1 cellular context compared by ENCODE assay signal in the genomic region with DNA sequence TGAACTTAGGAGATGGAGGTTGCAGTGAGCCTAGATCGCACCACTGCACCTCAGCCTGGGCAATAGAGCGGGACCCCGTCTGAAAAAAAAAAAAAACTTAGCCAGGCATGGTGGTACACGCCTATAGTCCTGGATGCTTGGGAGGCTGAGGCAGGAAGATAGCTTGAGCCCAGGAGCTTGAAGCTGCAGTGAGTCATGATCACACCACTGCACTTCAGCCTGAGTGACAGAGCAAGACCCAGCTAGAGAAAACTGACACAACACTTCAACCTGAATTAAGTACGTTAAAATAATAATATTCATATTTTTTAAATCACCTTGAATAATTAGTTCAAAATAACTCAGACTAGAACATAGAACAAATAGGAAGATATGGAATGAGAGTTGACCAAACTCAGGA.
TF ChIP-seq lines count a peak whose summit lies in the region.

No MANE protein-coding gene starts in this region.

TF ChIP-seq in K562, 482 proteins besides CTCF, POLR2A, EP300 and RAD21 (continued from another document):
- TF ChIP-seq, protein P1, sequence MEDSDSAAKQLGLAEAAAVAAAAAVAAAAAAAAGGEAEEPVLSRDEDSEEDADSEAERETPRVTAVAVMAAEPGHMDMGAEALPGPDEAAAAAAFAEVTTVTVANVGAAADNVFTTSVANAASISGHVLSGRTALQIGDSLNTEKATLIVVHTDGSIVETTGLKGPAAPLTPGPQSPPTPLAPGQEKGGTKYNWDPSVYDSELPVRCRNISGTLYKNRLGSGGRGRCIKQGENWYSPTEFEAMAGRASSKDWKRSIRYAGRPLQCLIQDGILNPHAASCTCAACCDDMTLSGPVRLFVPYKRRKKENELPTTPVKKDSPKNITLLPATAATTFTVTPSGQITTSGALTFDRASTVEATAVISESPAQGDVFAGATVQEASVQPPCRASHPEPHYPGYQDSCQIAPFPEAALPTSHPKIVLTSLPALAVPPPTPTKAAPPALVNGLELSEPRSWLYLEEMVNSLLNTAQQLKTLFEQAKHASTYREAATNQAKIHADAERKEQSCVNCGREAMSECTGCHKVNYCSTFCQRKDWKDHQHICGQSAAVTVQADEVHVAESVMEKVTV (CRISPR knock-in tag; IDR thresholded peaks at IDR 0.05) = no peak
- TF ChIP-seq HDAC3 (IDR thresholded peaks at IDR 0.05; ENCODE audit: borderline replicate concordance, partially characterized antibody) (no peak), L3MBTL2 (IDR thresholded peaks at IDR 0.05) (no peak), FOSL1 (tag; conservative IDR thresholded peaks at IDR 0.05) (peak; percentile 30; the same call in 1 of the 2 replicates), HNRNPUL1 (IDR thresholded peaks at IDR 0.05; ENCODE audit: low read length) (no peak), SP2 (IDR thresholded peaks at IDR 0.05; ENCODE audit: extremely low read depth, low read depth, low read length, poor library complexity, severe bottlenecking) (no peak), CSDE1 (IDR thresholded peaks at IDR 0.05) (no peak), JUND (IDR thresholded peaks at IDR 0.05; ENCODE audit: borderline replicate concordance, low read depth, low read length) (peak; percentile 49; the same call in 1 of the 2 replicates), JUND (tag; IDR thresholded peaks at IDR 0.05; ENCODE audit: borderline replicate concordance, low read depth, low read length) (0 out of 3 replicates have a peak, but pooled peaks have one; percentile 15), CCAR2 (IDR thresholded peaks at IDR 0.05; ENCODE audit: low read depth, low read length) (no peak), MYNN (IDR thresholded peaks at IDR 0.05) (no peak), MYNN (CRISPR knock-in tag; IDR thresholded peaks at IDR 0.05) (no peak), OTX1 (CRISPR knock-in tag; IDR thresholded peaks at IDR 0.05) (no peak), NR2F6 (CRISPR knock-in tag; IDR thresholded peaks at IDR 0.05) (no peak), CBX3 (IDR thresholded peaks at IDR 0.05; ENCODE audit: borderline replicate concordance in 1 of 2, low read length in 2 of 2) (no peak)
- TF ChIP-seq, protein P2, sequence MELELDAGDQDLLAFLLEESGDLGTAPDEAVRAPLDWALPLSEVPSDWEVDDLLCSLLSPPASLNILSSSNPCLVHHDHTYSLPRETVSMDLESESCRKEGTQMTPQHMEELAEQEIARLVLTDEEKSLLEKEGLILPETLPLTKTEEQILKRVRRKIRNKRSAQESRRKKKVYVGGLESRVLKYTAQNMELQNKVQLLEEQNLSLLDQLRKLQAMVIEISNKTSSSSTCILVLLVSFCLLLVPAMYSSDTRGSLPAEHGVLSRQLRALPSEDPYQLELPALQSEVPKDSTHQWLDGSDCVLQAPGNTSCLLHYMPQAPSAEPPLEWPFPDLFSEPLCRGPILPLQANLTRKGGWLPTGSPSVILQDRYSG (tag; conservative IDR thresholded peaks at IDR 0.05; ENCODE audit: low read depth) = no peak
- TF ChIP-seq, protein P3, sequence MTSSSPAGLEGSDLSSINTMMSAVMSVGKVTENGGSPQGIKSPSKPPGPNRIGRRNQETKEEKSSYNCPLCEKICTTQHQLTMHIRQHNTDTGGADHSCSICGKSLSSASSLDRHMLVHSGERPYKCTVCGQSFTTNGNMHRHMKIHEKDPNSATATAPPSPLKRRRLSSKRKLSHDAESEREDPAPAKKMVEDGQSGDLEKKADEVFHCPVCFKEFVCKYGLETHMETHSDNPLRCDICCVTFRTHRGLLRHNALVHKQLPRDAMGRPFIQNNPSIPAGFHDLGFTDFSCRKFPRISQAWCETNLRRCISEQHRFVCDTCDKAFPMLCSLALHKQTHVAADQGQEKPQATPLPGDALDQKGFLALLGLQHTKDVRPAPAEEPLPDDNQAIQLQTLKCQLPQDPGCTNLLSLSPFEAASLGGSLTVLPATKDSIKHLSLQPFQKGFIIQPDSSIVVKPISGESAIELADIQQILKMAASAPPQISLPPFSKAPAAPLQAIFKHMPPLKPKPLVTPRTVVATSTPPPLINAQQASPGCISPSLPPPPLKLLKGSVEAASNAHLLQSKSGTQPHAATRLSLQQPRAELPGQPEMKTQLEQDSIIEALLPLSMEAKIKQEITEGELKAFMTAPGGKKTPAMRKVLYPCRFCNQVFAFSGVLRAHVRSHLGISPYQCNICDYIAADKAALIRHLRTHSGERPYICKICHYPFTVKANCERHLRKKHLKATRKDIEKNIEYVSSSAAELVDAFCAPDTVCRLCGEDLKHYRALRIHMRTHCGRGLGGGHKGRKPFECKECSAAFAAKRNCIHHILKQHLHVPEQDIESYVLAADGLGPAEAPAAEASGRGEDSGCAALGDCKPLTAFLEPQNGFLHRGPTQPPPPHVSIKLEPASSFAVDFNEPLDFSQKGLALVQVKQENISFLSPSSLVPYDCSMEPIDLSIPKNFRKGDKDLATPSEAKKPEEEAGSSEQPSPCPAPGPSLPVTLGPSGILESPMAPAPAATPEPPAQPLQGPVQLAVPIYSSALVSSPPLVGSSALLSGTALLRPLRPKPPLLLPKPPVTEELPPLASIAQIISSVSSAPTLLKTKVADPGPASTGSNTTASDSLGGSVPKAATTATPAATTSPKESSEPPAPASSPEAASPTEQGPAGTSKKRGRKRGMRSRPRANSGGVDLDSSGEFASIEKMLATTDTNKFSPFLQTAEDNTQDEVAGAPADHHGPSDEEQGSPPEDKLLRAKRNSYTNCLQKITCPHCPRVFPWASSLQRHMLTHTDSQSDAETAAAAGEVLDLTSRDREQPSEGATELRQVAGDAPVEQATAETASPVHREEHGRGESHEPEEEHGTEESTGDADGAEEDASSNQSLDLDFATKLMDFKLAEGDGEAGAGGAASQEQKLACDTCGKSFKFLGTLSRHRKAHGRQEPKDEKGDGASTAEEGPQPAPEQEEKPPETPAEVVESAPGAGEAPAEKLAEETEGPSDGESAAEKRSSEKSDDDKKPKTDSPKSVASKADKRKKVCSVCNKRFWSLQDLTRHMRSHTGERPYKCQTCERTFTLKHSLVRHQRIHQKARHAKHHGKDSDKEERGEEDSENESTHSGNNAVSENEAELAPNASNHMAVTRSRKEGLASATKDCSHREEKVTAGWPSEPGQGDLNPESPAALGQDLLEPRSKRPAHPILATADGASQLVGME (CRISPR knock-in tag; IDR thresholded peaks at IDR 0.05) = no peak
